In genomic region chr15:76381366-76381765, GRCh38 we compare ENCODE assay signal across 19 cellular contexts. TPM values are rescaled to one million over a fixed set of nuclear protein-coding genes. Genes with fewer than 3 reads are reported as not detected.
DNase-seq lines count a peak whose midpoint lies in the region; ATAC-seq, FAIRE-seq and TF ChIP-seq lines count a peak whose summit lies in the region.
"Had no signal": no experiment of that assay in that cellular context is flagged by ENCODE, and none has a peak within 500 bp of the region (broad histone marks: within the 10 kb centered on the region; RNA-seq: fewer than 3 reads in every experiment).

No MANE protein-coding gene starts in this region.

- TF ChIP-seq POLR2A in A549 (IDR thresholded peaks at IDR 0.05; ENCODE audit: low read length): no peak
- no peak for TF ChIP-seq POLR2A in lower leg skin (IDR thresholded peaks at IDR 0.05)

- ATAC-seq in A549: no peak
- ATAC-seq: CD8-positive, alpha-beta T cell had no signal

- TF ChIP-seq RAD21 in A549 (conservative IDR thresholded peaks at IDR 0.05 in 1 of 2, IDR thresholded peaks at IDR 0.05 in 1 of 2): no peak

- H3K27ac ChIP-seq in A549: no peak overlapping the region
- H3K27ac ChIP-seq: 22Rv1; BLaER1 treated with 17β-estradiol and CSF1 and Interleukin-3, amounts not matched to agents 10 nM and 100 nM; C4-2B had no signal

- H3K4me3 ChIP-seq in A549: no peak overlapping the region
- H3K4me3 ChIP-seq in lower leg skin (ENCODE audit: low read depth, poor library complexity, severe bottlenecking): no peak overlapping the region
- H3K4me3 ChIP-seq: BLaER1 treated with 17β-estradiol and CSF1 and Interleukin-3, amounts not matched to agents 10 nM and 100 nM had no signal

- DNase-seq in A549 (ENCODE audit: low read depth in 1 of 2, low spot score in 1 of 2) (no peak), NCI-H69 (lab: John Stamatoyannopoulos, UW) (peak; percentile 19), cerebellum (ENCODE audit: low spot score) (peak; percentile 47), lower leg skin (ENCODE audit: low spot score in 2 of 2) (no peak), NCI-H510A treated with DMSO at 0.1 percent for 48 hours (lab: John Stamatoyannopoulos, UW) (no peak)
- DNase-seq: ACHN; Caco-2; Calu3; CD4-positive, alpha-beta T cell; CD8-positive, alpha-beta T cell; DMS79 treated with DMSO at 0.1 percent for 48 hours; GF-D8 had no signal

- CTCF ChIA-PET in A549 (lab: Yijun Ruan, JAX): interaction anchor here (1.2 to 1.7 kb wide), 2 partner anchors 10 to 45 kb away, joined by 4 to 8 read pairs; no protein-coding TSS in a partner anchor

- H3K4me2 ChIP-seq in A549: no peak overlapping the region
- H3K4me2 ChIP-seq: BLaER1 treated with 17β-estradiol and CSF1 and Interleukin-3, amounts not matched to agents 10 nM and 100 nM had no signal

- intact Hi-C loops in lower leg skin (cut with DNase I; ENCODE audit: low total_unique reads): no loop called here

- POLR2A ChIA-PET in A549 (lab: Yijun Ruan, JAX): interaction anchor here (1.8 kb wide), 1 partner anchor 11 kb away, joined by 4 read pairs; no protein-coding TSS in a partner anchor

- H3K9me3 ChIP-seq in A549: no peaks in the 10 kb centered on the region
- H3K9me3 ChIP-seq: BLaER1 treated with 17β-estradiol and CSF1 and Interleukin-3, amounts not matched to agents 10 nM and 100 nM; Caco-2 had no signal

- no peak for TF ChIP-seq EP300 in A549 (IDR thresholded peaks at IDR 0.05)

- peak; percentile 18 for FAIRE-seq in A549 (lab: Jason Lieb, UNC)
- FAIRE-seq: D721Med, G401.6, GM12891, GM19239 had no signal

- 60% methylated on average over 4 of the region's 4 CpGs for WGBS in A549 (ENCODE audit: missing lambda C conversion rate)
- WGBS in lower leg skin, 2 donors: 91 to 93% methylated on average over 4 of the region's 4 CpGs

- TF ChIP-seq CTCF in A549 (IDR thresholded peaks at IDR 0.05): no peak
- no peak for TF ChIP-seq CTCF in lower leg skin (IDR thresholded peaks at IDR 0.05)

- no peaks in the 10 kb centered on the region; the same call in 2 of the 3 replicates for H3K4me1 ChIP-seq in A549
- H3K4me1 ChIP-seq: BLaER1 treated with 17β-estradiol and CSF1 and Interleukin-3, amounts not matched to agents 10 nM and 100 nM had no signal

TF ChIP-seq in A549, 52 proteins besides CTCF, POLR2A, EP300 and RAD21:
- no peak for TF ChIP-seq NR3C1 (IDR thresholded peaks at IDR 0.05)
- no peak for TF ChIP-seq JUNB (IDR thresholded peaks at IDR 0.05)
- TF ChIP-seq FOSL2 (IDR thresholded peaks at IDR 0.05): no peak
- no peak for TF ChIP-seq FOSL2 (CRISPR knock-in tag; IDR thresholded peaks at IDR 0.05)

RNA-seq across cellular contexts. Expression of gene ISL2, which starts 44.8 kb away (rescaled TPM):
- 2.6 TPM in 2 replicates for polyA plus RNA-seq in A549 (2011; rRNA removed)
- polyA plus RNA-seq in A549 (2012; cell fraction: cytosol; rRNA removed): 6.5 and 7.1 TPM in 2 replicates
- polyA plus RNA-seq in A549 (2012; cell fraction: nucleus; rRNA removed): 27.0 and 30.9 TPM in 2 replicates
- polyA plus RNA-seq in A549 (2017; fragmentation: RNase III; extraction: RNeasy Plus Mini Kit Qiagen cat#74134 plus additional on column Dnase treatment): 2.6 to 3.8 TPM (median 3.2 TPM) in 3 replicates
- polyA minus RNA-seq in A549 (2011; rRNA and poly(A)+ RNA removed): 2.5 and 3.2 TPM in 2 replicates
- total RNA-seq in cerebellum: not detected
- total RNA-seq in lower leg skin: not detected
- total RNA-seq: CD4-positive, alpha-beta T cell; CD8-positive, alpha-beta T cell had no signal

Comparison
In these comparisons a context has a peak if more than half of its experiments do, and no peak if none do; other contexts are left out.
1. DNase-seq: peak in NCI-H69 (single experiment) and cerebellum (single experiment); none in A549 (0 of 2), lower leg skin (0 of 2) and NCI-H510A treated with DMSO at 0.1 percent for 48 hours (single experiment).